ENCODE assay signal across 9 cellular contexts in genomic region chr14:71933026-71933587, GRCh38. TPM values are rescaled to one million over a fixed set of nuclear protein-coding genes. Genes with fewer than 3 reads are reported as not detected.
DNase-seq lines count a peak whose midpoint lies in the region; ATAC-seq, FAIRE-seq and TF ChIP-seq lines count a peak whose summit lies in the region.
"Had no signal": no experiment of that assay in that cellular context is flagged by ENCODE, and none has a peak within 500 bp of the region (broad histone marks: within the 10 kb centered on the region; RNA-seq: fewer than 3 reads in every experiment).

No MANE protein-coding gene starts in this region.

- peaks cover 0 to 13% (median 8%) of the 10 kb centered on the region in 11 experiments; a peak in 7 of 22 replicates for H4K20me1 ChIP-seq in BLaER1 treated with 17β-estradiol and CSF1 and Interleukin-3, amounts not matched to agents 10 nM and 100 nM

- peaks cover 11 to 16% (median 14%) of the 10 kb centered on the region in 10 experiments for H3K4me1 ChIP-seq in BLaER1 treated with 17β-estradiol and CSF1 and Interleukin-3, amounts not matched to agents 10 nM and 100 nM
- H3K4me1 ChIP-seq in naive thymus-derived CD4-positive, alpha-beta T cell (ENCODE audit: control insufficient read depth in 2 of 2, insufficient read depth in 2 of 2, low read length in 2 of 2), result no peaks in the 10 kb centered on the region

- H3K9me3 Mint-ChIP-seq in chondrocyte (ENCODE audit: low read depth), result peaks cover 6% of the 10 kb centered on the region
- peaks cover 0 to 5% (median 0%) of the 10 kb centered on the region in 11 donors for H3K9me3 Mint-ChIP-seq in naive thymus-derived CD4-positive, alpha-beta T cell

- peak overlapping the region; percentile 44 for H3K4me3 Mint-ChIP-seq in chondrocyte (ENCODE audit: unreplicated experiment)
- H3K4me3 Mint-ChIP-seq in naive thymus-derived CD4-positive, alpha-beta T cell, result peak overlapping the region in 9 of 10 donors; percentile 2 to 80 (median 58)

- peaks cover 13% of the 10 kb centered on the region for H3K4me1 Mint-ChIP-seq in chondrocyte (ENCODE audit: low read depth)
- H3K4me1 Mint-ChIP-seq in naive thymus-derived CD4-positive, alpha-beta T cell, result peaks cover 6 to 18% (median 16%) of the 10 kb centered on the region in 7 donors

- H3K36me3 Mint-ChIP-seq in chondrocyte (ENCODE audit: low read depth), result no peaks in the 10 kb centered on the region
- H3K36me3 Mint-ChIP-seq in naive thymus-derived CD4-positive, alpha-beta T cell, result no peaks in the 10 kb centered on the region

- FAIRE-seq in HTR-8/SVneo (lab: Jason Lieb, UNC), result peak; percentile 36
- FAIRE-seq: pancreas had no signal

- no peak overlapping the region for H3K27ac Mint-ChIP-seq in chondrocyte (ENCODE audit: unreplicated experiment)
- no peak overlapping the region for H3K27ac Mint-ChIP-seq in naive thymus-derived CD4-positive, alpha-beta T cell

- peaks cover 0 to 5% (median 0%) of the 10 kb centered on the region in 11 experiments; a peak in 1 of 22 replicates for H3K9me3 ChIP-seq in BLaER1 treated with 17β-estradiol and CSF1 and Interleukin-3, amounts not matched to agents 10 nM and 100 nM (replicated peaks in 1 of 11)
- H3K9me3 ChIP-seq in naive thymus-derived CD4-positive, alpha-beta T cell (ENCODE audit: control insufficient read depth in 2 of 3, low read length in 3 of 3), result no peaks in the 10 kb centered on the region
- H3K9me3 ChIP-seq: pancreas had no signal

- no peak for TF ChIP-seq CTCF in chondrocyte (IDR thresholded peaks at IDR 0.05)

- CTCF ChIA-PET in naive thymus-derived CD4-positive, alpha-beta T cell (lab: Charles Lee), result no interaction called here

- intact Hi-C loops in naive thymus-derived CD4-positive, alpha-beta T cell (cut with micrococcal nuclease), result no loop called here

- no peaks in the 10 kb centered on the region for H3K36me3 ChIP-seq in BLaER1 treated with 17β-estradiol and CSF1 and Interleukin-3, amounts not matched to agents 10 nM and 100 nM
- no peaks in the 10 kb centered on the region for H3K36me3 ChIP-seq in naive thymus-derived CD4-positive, alpha-beta T cell (ENCODE audit: control insufficient read depth in 2 of 3, insufficient read depth in 3 of 3, low read length in 3 of 3)
- H3K36me3 ChIP-seq: pancreas had no signal

- peaks cover 46 to 59% (median 52%) of the 10 kb centered on the region in 11 experiments for H3K27me3 ChIP-seq in BLaER1 treated with 17β-estradiol and CSF1 and Interleukin-3, amounts not matched to agents 10 nM and 100 nM
- peaks cover 3 to 4% of the 10 kb centered on the region in 2 donors for H3K27me3 ChIP-seq in naive thymus-derived CD4-positive, alpha-beta T cell (ENCODE audit: control insufficient read depth in 2 of 2, insufficient read depth in 2 of 2, low read length in 2 of 2)

- peak overlapping the region; percentile 90 to 100 (median 98) for H3K4me2 ChIP-seq in BLaER1 treated with 17β-estradiol and CSF1 and Interleukin-3, amounts not matched to agents 10 nM and 100 nM

- DNase-seq in HTR-8/SVneo (ENCODE audit: insufficient read length, low spot score), result no peak
- no peak for DNase-seq in chondrocyte (ENCODE audit: low spot score)
- DNase-seq in naive thymus-derived CD4-positive, alpha-beta T cell, result peak in 1 of 9 donors; percentile 25
- DNase-seq in NCI-H128 (lab: John Stamatoyannopoulos, UW; ENCODE audit: unreplicated experiment), result no peak
- DNase-seq in RPMI8226, result no peak

- H3K27ac ChIP-seq in BLaER1 treated with 17β-estradiol and CSF1 and Interleukin-3, amounts not matched to agents 10 nM and 100 nM, result no peak overlapping the region
- no peak overlapping the region for H3K27ac ChIP-seq in naive thymus-derived CD4-positive, alpha-beta T cell (ENCODE audit: low read depth, low read length)
- H3K27ac ChIP-seq: pancreas had no signal

- H3K4me3 ChIP-seq in BLaER1 treated with 17β-estradiol and CSF1 and Interleukin-3, amounts not matched to agents 10 nM and 100 nM, result peak overlapping the region; percentile 50 to 71 (median 62); a peak in 19 of 20 replicates
- no peak overlapping the region for H3K4me3 ChIP-seq in naive thymus-derived CD4-positive, alpha-beta T cell (ENCODE audit: low read length)

- H3K27me3 Mint-ChIP-seq in chondrocyte (ENCODE audit: low read depth), result peaks cover 48% of the 10 kb centered on the region
- peaks cover 66 to 78% (median 73%) of the 10 kb centered on the region in 5 donors for H3K27me3 Mint-ChIP-seq in naive thymus-derived CD4-positive, alpha-beta T cell

- POLR2A ChIA-PET in naive thymus-derived CD4-positive, alpha-beta T cell (lab: Charles Lee), result no interaction called here

- peak overlapping the region in 1 of 11 experiments; percentile 45; a peak in 1 of 22 replicates for H3K9ac ChIP-seq in BLaER1 treated with 17β-estradiol and CSF1 and Interleukin-3, amounts not matched to agents 10 nM and 100 nM

- ATAC-seq in naive thymus-derived CD4-positive, alpha-beta T cell, result no peak
- no peak for ATAC-seq in HG03175 (IDR thresholded peaks at IDR 0.05; ENCODE audit: unreplicated experiment)
- no peak for ATAC-seq in GM21367 (IDR thresholded peaks at IDR 0.05; ENCODE audit: unreplicated experiment)

RNA-seq across cellular contexts. Expression of gene RGS6, which starts 0.9 kb away (rescaled TPM):
- total RNA-seq in chondrocyte, result 0.12 to 0.17 TPM in 2 of 3 replicates, not detected in the other
- under 1 TPM in 2 of 5 experiments, not detected in 3; 0.29 to 0.97 TPM for total RNA-seq in naive thymus-derived CD4-positive, alpha-beta T cell
- polyA plus RNA-seq in naive thymus-derived CD4-positive, alpha-beta T cell, result not detected
